Comparison of ENCODE assay signal across 8 cellular contexts in genomic region chr1:165629848-165630628, GRCh38. TPM values are rescaled to one million over a fixed set of nuclear protein-coding genes. Genes with fewer than 3 reads are reported as not detected.
DNase-seq lines count a peak whose midpoint lies in the region; ATAC-seq and TF ChIP-seq lines count a peak whose summit lies in the region.

No MANE protein-coding gene starts in this region.

- intact Hi-C loops in dorsolateral prefrontal cortex (cut with DNase I), result loop anchor here (2.0 to 10.0 kb wide), 6 partner anchors 31 to 285 kb away; partner anchors contain the start of genes ALDH9A1 (in 2 of the 2), UCK2 (in 2 of the 2) and TMCO1 (in 1 of the 2)

- H3K9me3 ChIP-seq in neuron (ENCODE audit: low read length), result no peaks in the 10 kb centered on the region

- H3K27me3 ChIP-seq in ACC112 (ENCODE audit: insufficient read depth, low read length) (no peaks in the 10 kb centered on the region), dorsolateral prefrontal cortex (no peaks in the 10 kb centered on the region), neuron (ENCODE audit: insufficient read depth, low read length) (no peaks in the 10 kb centered on the region)

- H3K4me1 Mint-ChIP-seq in natural killer cell treated with Interleukin-12 subunit alpha and Interleukin-12 subunit beta and Interleukin-15 and Interleukin-18, amount 100 ng/mL, for 72 hours (ENCODE audit: low read depth in 2 of 2), result peaks cover 14 to 23% of the 10 kb centered on the region in 2 donors

- no peaks in the 10 kb centered on the region for H3K9me3 Mint-ChIP-seq in natural killer cell treated with Interleukin-12 subunit alpha and Interleukin-12 subunit beta and Interleukin-15 and Interleukin-18, amount 100 ng/mL, for 72 hours

- H3K36me3 ChIP-seq in ACC112 (ENCODE audit: insufficient read depth, low read length) (no peaks in the 10 kb centered on the region), neuron (ENCODE audit: insufficient read depth, low read length) (no peaks in the 10 kb centered on the region)

- ATAC-seq in GM18907 (IDR thresholded peaks at IDR 0.05; ENCODE audit: unreplicated experiment) (peak; percentile 1), HG02840 (IDR thresholded peaks at IDR 0.05; ENCODE audit: low FRiP score, unreplicated experiment) (no peak)
- ATAC-seq in natural killer cell treated with Interleukin-12 subunit alpha and Interleukin-12 subunit beta and Interleukin-15 and Interleukin-18, amount 100 ng/mL, for 72 hours, result no peak

- H3K27ac ChIP-seq in ACC112 (ENCODE audit: low read depth, low read length) (peak overlapping the region; percentile 85), dorsolateral prefrontal cortex (peak overlapping the region in 57 of 59 donors; percentile 68 to 97 (median 91))

- peak overlapping the region; percentile 92 for H3K4me3 ChIP-seq in ACC112 (ENCODE audit: low read depth, low read length)
- H3K4me3 ChIP-seq in dorsolateral prefrontal cortex, result peak overlapping the region; percentile 69 to 99 (median 95)
- H3K4me3 ChIP-seq in neuron (ENCODE audit: low read length), result peak overlapping the region; percentile 80

- no peak overlapping the region for H3K27ac Mint-ChIP-seq in natural killer cell treated with Interleukin-12 subunit alpha and Interleukin-12 subunit beta and Interleukin-15 and Interleukin-18, amount 100 ng/mL, for 72 hours

- H3K36me3 Mint-ChIP-seq in natural killer cell treated with Interleukin-12 subunit alpha and Interleukin-12 subunit beta and Interleukin-15 and Interleukin-18, amount 100 ng/mL, for 72 hours, result no peaks in the 10 kb centered on the region

- H3K4me3 Mint-ChIP-seq in natural killer cell treated with Interleukin-12 subunit alpha and Interleukin-12 subunit beta and Interleukin-15 and Interleukin-18, amount 100 ng/mL, for 72 hours, result no peak overlapping the region

- H3K4me1 ChIP-seq in ACC112 (ENCODE audit: control insufficient read depth, insufficient read depth, low read length, unreplicated experiment) (peaks cover 30% of the 10 kb centered on the region), neuron (ENCODE audit: insufficient read depth, low read length) (peaks cover 21% of the 10 kb centered on the region)

- H2AFZ ChIP-seq in ACC112 (ENCODE audit: low read length, unreplicated experiment) (peak overlapping the region; percentile 93), neuron (ENCODE audit: low read depth, low read length) (peak overlapping the region; percentile 95)

- peaks cover 33% of the 10 kb centered on the region for H3K79me2 ChIP-seq in ACC112 (ENCODE audit: control insufficient read depth, insufficient read depth, low read length, unreplicated experiment)

- peaks cover 0 to 6% of the 10 kb centered on the region in 2 donors for H3K27me3 Mint-ChIP-seq in natural killer cell treated with Interleukin-12 subunit alpha and Interleukin-12 subunit beta and Interleukin-15 and Interleukin-18, amount 100 ng/mL, for 72 hours

- no peak for TF ChIP-seq CTCF in dorsolateral prefrontal cortex (IDR thresholded peaks at IDR 0.05 in 54 of 56, conservative IDR thresholded peaks at IDR 0.05 in 2 of 56; ENCODE audit: low read depth in 1 of 56, partially characterized antibody in 56 of 56)

- peak; percentile 85 for DNase-seq in NCI-H146 treated with DMSO at 0.1 percent for 48 hours (lab: John Stamatoyannopoulos, UW; ENCODE audit: unreplicated experiment)
- DNase-seq in dorsolateral prefrontal cortex, result no peak
- DNase-seq in GM19240 (ENCODE audit: insufficient read length, low spot score), result no peak
- DNase-seq in natural killer cell treated with Interleukin-12 subunit alpha and Interleukin-12 subunit beta and Interleukin-15 and Interleukin-18, amount 100 ng/mL, for 72 hours (ENCODE audit: low spot score), result no peak

RNA-seq across cellular contexts. Expression of gene MGST3, which starts 1.0 kb away (rescaled TPM):
- total RNA-seq in dorsolateral prefrontal cortex, result 100 to 1,000 TPM; 157 to 321 (median 258) TPM
- total RNA-seq in natural killer cell treated with Interleukin-12 subunit alpha and Interleukin-12 subunit beta and Interleukin-15 and Interleukin-18, amount 100 ng/mL, for 72 hours, result 10 to 100 TPM; 19.5 to 29.5 TPM

Comparison
In these comparisons a context has a peak if more than half of its experiments do, and no peak if none do; other contexts are left out.
1. RNA of gene MGST3, which starts 1.0 kb away (total RNA-seq): 157 to 321 TPM in dorsolateral prefrontal cortex; 19.5 to 29.5 TPM in natural killer cell treated with Interleukin-12 subunit alpha and Interleukin-12 subunit beta and Interleukin-15 and Interleukin-18, amount 100 ng/mL, for 72 hours; every median in the first group is over 4 times any median in the second.
2. Peak in every context shown above with its lines, with median percentiles within 50 percentile points of each other: H3K4me3 ChIP-seq.